ENCODE assay signal across 26 cellular contexts in the genomic region with DNA sequence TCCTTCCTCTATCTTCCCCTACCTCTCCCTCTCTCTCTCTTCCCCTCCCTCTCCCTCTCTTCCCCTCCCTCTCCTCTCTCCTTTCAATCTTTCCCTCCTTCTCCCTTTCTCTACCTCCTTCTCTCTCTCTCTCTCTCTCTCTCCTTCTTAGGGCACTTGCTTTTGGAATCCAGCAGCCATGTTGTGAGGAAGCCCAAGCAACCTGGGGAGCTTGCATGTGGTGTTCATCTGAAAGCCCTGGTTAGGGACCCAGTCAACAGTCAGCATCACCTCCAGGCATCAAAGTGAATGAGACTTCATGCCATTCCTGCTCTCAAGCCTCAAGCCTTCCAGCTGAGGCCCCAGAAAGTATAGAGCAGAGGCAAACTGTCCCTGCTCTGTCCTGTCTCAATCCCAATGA.
"Had no signal": no experiment of that assay in that cellular context is flagged by ENCODE, and none has a peak within 500 bp of the region (broad histone marks: within the 10 kb centered on the region; RNA-seq: fewer than 3 reads in every experiment).

No MANE protein-coding gene starts in this region.

- H3K4me1 Mint-ChIP-seq: activated CD4-positive, alpha-beta memory T cell treated with anti-CD3 and anti-CD28 coated beads, Interleukin-2, amount 10 ng/mL, durations not matched to agents 7 days and 5 days; activated CD8-positive, alpha-beta memory T cell treated with anti-CD3 and anti-CD28 coated beads, Interleukin-2, amount 10 ng/mL, durations not matched to agents 7 days and 5 days; central memory CD8-positive, alpha-beta T cell had no signal

- H3K4me3 Mint-ChIP-seq: activated CD4-positive, alpha-beta memory T cell treated with anti-CD3 and anti-CD28 coated beads, Interleukin-2, amount 10 ng/mL, durations not matched to agents 7 days and 5 days; activated CD8-positive, alpha-beta memory T cell treated with anti-CD3 and anti-CD28 coated beads, Interleukin-2, amount 10 ng/mL, durations not matched to agents 7 days and 5 days; central memory CD8-positive, alpha-beta T cell had no signal

- H3K36me3 ChIP-seq: brain microvascular endothelial cell, WERI-Rb-1 had no signal

- H3K27ac Mint-ChIP-seq: activated CD4-positive, alpha-beta memory T cell treated with anti-CD3 and anti-CD28 coated beads, Interleukin-2, amount 10 ng/mL, durations not matched to agents 7 days and 5 days; activated CD8-positive, alpha-beta memory T cell treated with anti-CD3 and anti-CD28 coated beads, Interleukin-2, amount 10 ng/mL, durations not matched to agents 7 days and 5 days; activated naive CD4-positive, alpha-beta T cell treated with anti-CD3 and anti-CD28 coated beads, Interleukin-2, amount 50 U/mL, for 72 hours had no signal

- H3K27ac ChIP-seq: brain microvascular endothelial cell, WERI-Rb-1 had no signal

- DNase-seq: activated CD4-positive, alpha-beta memory T cell treated with anti-CD3 and anti-CD28 coated beads, Interleukin-2, amount 10 ng/mL, durations not matched to agents 7 days and 5 days; activated CD4-positive, alpha-beta T cell treated with anti-CD3 and anti-CD28 coated beads for 1 hour; activated CD4-positive, alpha-beta T cell treated with anti-CD3 and anti-CD28 coated beads for 48 hours; activated CD4-positive, CD25-positive, alpha-beta regulatory T cell; activated CD8-positive, alpha-beta memory T cell treated with anti-CD3 and anti-CD28 coated beads for 24 hours; activated CD8-positive, alpha-beta memory T cell treated with anti-CD3 and anti-CD28 coated beads, Interleukin-2, amount 10 ng/mL, durations not matched to agents 7 days and 5 days; activated CD8-positive, alpha-beta memory T cell treated with anti-CD3 and anti-CD28 coated beads, Interleukin-2, amount 50 U/mL, for 48 hours; activated effector memory CD4-positive, alpha-beta T cell treated with Interleukin-2 at 50 U/mL for 16 hours; activated naive CD4-positive, alpha-beta T cell; activated T-cell treated with anti-CD3 and anti-CD28 coated beads, Interleukin-2, amount 50 U/mL, for 48 hours; anterior cingulate cortex; brain microvascular endothelial cell; Karpas-422; KBM-7; NCI-H1105; NCI-H1417 treated with DMSO at 0.1 percent for 48 hours; NCI-H1930; NCI-H2081 treated with DMSO at 0.1 percent for 48 hours; NCI-H345; NCI-H524 treated with DMSO at 0.1 percent for 48 hours; SIG-M5; T1000; WERI-Rb-1 had no signal

- ATAC-seq: activated CD8-positive, alpha-beta memory T cell treated with anti-CD3 and anti-CD28 coated beads, Interleukin-2, amount 10 ng/mL, durations not matched to agents 7 days and 5 days; activated naive CD4-positive, alpha-beta T cell treated with anti-CD3 and anti-CD28 coated beads, Interleukin-2, amount 50 U/mL, for 72 hours; Panc1 had no signal
